19 cellular contexts compared by ENCODE assay signal in genomic region chr10:51269816-51270215, GRCh38.
DNase-seq lines count a peak whose midpoint lies in the region; ATAC-seq and TF ChIP-seq lines count a peak whose summit lies in the region.
"Had no signal": no experiment of that assay in that cellular context is flagged by ENCODE, and none has a peak within 500 bp of the region (broad histone marks: within the 10 kb centered on the region; RNA-seq: fewer than 3 reads in every experiment).

No MANE protein-coding gene starts in this region.

- H3K27me3 ChIP-seq in brain microvascular endothelial cell (replicated peaks) (no peaks in the 10 kb centered on the region), mesenchymal stem cell (ENCODE audit: control insufficient read depth in 1 of 2, insufficient read depth in 1 of 2, low read length in 2 of 2) (no peaks in the 10 kb centered on the region), smooth muscle cell (ENCODE audit: low read depth) (no peaks in the 10 kb centered on the region)
- no peaks in the 10 kb centered on the region for H3K27me3 ChIP-seq in effector memory CD4-positive, alpha-beta T cell (replicated peaks; ENCODE audit: control insufficient read depth, insufficient read depth, low read length, poor library complexity, severe bottlenecking)

- peak; percentile 60 for ATAC-seq in HG03432 (IDR thresholded peaks at IDR 0.05; ENCODE audit: unreplicated experiment)
- ATAC-seq: natural killer cell; stimulated activated naive CD8-positive, alpha-beta T cell treated with anti-CD3 and anti-CD28 coated beads, Interleukin-15, Interleukin-2, amounts not matched to agents 100 U/mL and 50 U/mL, for 24 hours had no signal

- in situ Hi-C loops in brain microvascular endothelial cell (cut with HindIII; ENCODE audit: low pct_ligation_motif_present, low sequenced_read_pairs): no loop called here

- no peak overlapping the region for H2BK15ac ChIP-seq in mesenchymal stem cell (ENCODE audit: low read depth, poor library complexity, severe bottlenecking)

- H3K27ac ChIP-seq in brain microvascular endothelial cell (no peak overlapping the region), mesenchymal stem cell (ENCODE audit: low read length, poor library complexity, severe bottlenecking) (no peak overlapping the region), smooth muscle cell (ENCODE audit: low read depth) (no peak overlapping the region)
- no peak overlapping the region for H3K27ac ChIP-seq in effector memory CD4-positive, alpha-beta T cell (ENCODE audit: insufficient read depth, low read length, poor library complexity, severe bottlenecking)

- no peak overlapping the region for H3K14ac ChIP-seq in mesenchymal stem cell (ENCODE audit: low read length in 2 of 2)

- no peak overlapping the region for H3K18ac ChIP-seq in mesenchymal stem cell (ENCODE audit: low read depth in 1 of 2, low read length in 2 of 2)

- H3K9ac ChIP-seq in mesenchymal stem cell (ENCODE audit: low read length) (peak overlapping the region; percentile 47), smooth muscle cell (ENCODE audit: low read depth) (no peak overlapping the region)

- H3K4me2 ChIP-seq in mesenchymal stem cell (ENCODE audit: low read length, poor library complexity, severe bottlenecking) (no peak overlapping the region), smooth muscle cell (no peak overlapping the region)

- H3K9me3 ChIP-seq in mesenchymal stem cell (ENCODE audit: control insufficient read depth, low read length): no peaks in the 10 kb centered on the region
- no peaks in the 10 kb centered on the region for H3K9me3 ChIP-seq in effector memory CD4-positive, alpha-beta T cell (ENCODE audit: control insufficient read depth, low read length)
- H3K9me3 ChIP-seq in smooth muscle cell (replicated peaks; ENCODE audit: low read depth): no peaks in the 10 kb centered on the region

- H2AK5ac ChIP-seq in mesenchymal stem cell (ENCODE audit: low read length, severe bottlenecking): no peak overlapping the region

- H3K4me1 ChIP-seq in mesenchymal stem cell (ENCODE audit: control insufficient read depth, insufficient read depth, low read depth, low read length) (no peaks in the 10 kb centered on the region), smooth muscle cell (ENCODE audit: low read depth) (no peaks in the 10 kb centered on the region)
- H3K4me1 ChIP-seq in effector memory CD4-positive, alpha-beta T cell (ENCODE audit: control insufficient read depth, insufficient read depth, low read length, poor library complexity, severe bottlenecking): no peaks in the 10 kb centered on the region

- H3K4me3 ChIP-seq in brain microvascular endothelial cell (ENCODE audit: low read depth, low read length) (no peak overlapping the region), mesenchymal stem cell (ENCODE audit: insufficient read depth in 1 of 2, low read depth in 1 of 2, low read length in 2 of 2) (peak overlapping the region in 1 of 2 experiments; percentile 10), smooth muscle cell (no peak overlapping the region)
- H3K4me3 ChIP-seq in effector memory CD4-positive, alpha-beta T cell (ENCODE audit: insufficient read depth, low read depth, low read length, poor library complexity, severe bottlenecking): no peak overlapping the region

- no peak overlapping the region for H3K23ac ChIP-seq in mesenchymal stem cell (ENCODE audit: low read length in 2 of 2)

- no peak overlapping the region for H4K91ac ChIP-seq in mesenchymal stem cell (ENCODE audit: low read length)

- no peaks in the 10 kb centered on the region for H3F3A ChIP-seq in smooth muscle cell (ENCODE audit: low read depth)

- H3K4ac ChIP-seq in mesenchymal stem cell (ENCODE audit: low read depth in 1 of 2, low read length in 2 of 2): no peak overlapping the region

- H2AFZ ChIP-seq in mesenchymal stem cell (ENCODE audit: low read depth, low read length) (no peak overlapping the region), smooth muscle cell (ENCODE audit: low read depth) (no peak overlapping the region)

- no peak overlapping the region for H2BK120ac ChIP-seq in mesenchymal stem cell (ENCODE audit: low read depth, low read length)

- no peak overlapping the region for H2BK12ac ChIP-seq in mesenchymal stem cell (ENCODE audit: low read length in 2 of 2)

- H4K20me1 ChIP-seq in smooth muscle cell (ENCODE audit: low read depth): no peaks in the 10 kb centered on the region

- H3K79me1 ChIP-seq in mesenchymal stem cell (replicated peaks; ENCODE audit: low read length, poor library complexity, severe bottlenecking): no peaks in the 10 kb centered on the region

- no peak overlapping the region for H2BK5ac ChIP-seq in mesenchymal stem cell (ENCODE audit: low read depth, low read length, poor library complexity, severe bottlenecking)

- H3K79me2 ChIP-seq in smooth muscle cell (ENCODE audit: low read depth): no peaks in the 10 kb centered on the region

- H4K8ac ChIP-seq in mesenchymal stem cell (ENCODE audit: low read length): no peak overlapping the region

- H3K36me3 ChIP-seq in brain microvascular endothelial cell (replicated peaks) (no peaks in the 10 kb centered on the region), mesenchymal stem cell (ENCODE audit: control insufficient read depth in 1 of 2, insufficient read depth in 2 of 2, low read depth in 1 of 2, low read length in 2 of 2) (no peaks in the 10 kb centered on the region), smooth muscle cell (ENCODE audit: low read depth) (no peaks in the 10 kb centered on the region)
- no peaks in the 10 kb centered on the region for H3K36me3 ChIP-seq in effector memory CD4-positive, alpha-beta T cell (ENCODE audit: control insufficient read depth, insufficient read depth, low read length)

- DNase-seq in EH (ENCODE audit: low read depth) (peak; percentile 56), brain microvascular endothelial cell (peak; percentile 54), mesenchymal stem cell (no peak), COLO829 (ENCODE audit: low spot score) (no peak), NCI-H1092 (lab: John Stamatoyannopoulos, UW) (no peak), smooth muscle cell (lab: John Stamatoyannopoulos, UW; ENCODE audit: unreplicated experiment) (no peak)
- no peak for DNase-seq in effector memory CD4-positive, alpha-beta T cell
- DNase-seq: activated CD4-positive, alpha-beta T cell treated with anti-CD3 and anti-CD28 coated beads for 48 hours; activated naive CD4-positive, alpha-beta T cell treated with anti-CD3 and anti-CD28 coated beads, Interleukin-2, amount 50 U/mL, for 16 hours; activated T-cell treated with anti-CD3 and anti-CD28 coated beads for 4 hours; AML-193; central memory CD4-positive, alpha-beta T cell; endodermal cell; natural killer cell; NCI-H1048; NCI-H2171; SHP77; stimulated activated naive CD8-positive, alpha-beta T cell treated with anti-CD3 and anti-CD28 coated beads, Interleukin-15, Interleukin-2, amounts not matched to agents 100 U/mL and 50 U/mL, for 24 hours had no signal

- TF ChIP-seq CTCF in brain microvascular endothelial cell (IDR thresholded peaks at IDR 0.05; ENCODE audit: low read depth, low read length, missing control alignments) (no peak), smooth muscle cell (IDR thresholded peaks at IDR 0.05; ENCODE audit: borderline replicate concordance, insufficient read depth, poor library complexity, severe bottlenecking) (no peak)

Comparison
In these comparisons a context has a peak if more than half of its experiments do, and no peak if none do; other contexts are left out.
1. DNase-seq: peak in EH (single experiment) and brain microvascular endothelial cell (single experiment); none in mesenchymal stem cell (single experiment), COLO829 (single experiment), effector memory CD4-positive, alpha-beta T cell (0 of 3), NCI-H1092 (single experiment) and smooth muscle cell (single experiment).